Comparison of ENCODE assay signal across 8 cellular contexts in genomic region chr10:33008499-33009243, GRCh38. TPM values are rescaled to one million over a fixed set of nuclear protein-coding genes. Genes with fewer than 3 reads are reported as not detected.
DNase-seq lines count a peak whose midpoint lies in the region; ATAC-seq, FAIRE-seq and TF ChIP-seq lines count a peak whose summit lies in the region.

No MANE protein-coding gene starts in this region.

- H3K4me2 ChIP-seq in HepG2 (ENCODE audit: low read depth, low read length): peak overlapping the region; percentile 57; the same call in 1 of the 2 replicates

- peak overlapping the region; percentile 23 for H2AFZ ChIP-seq in HepG2 (ENCODE audit: low read length)

- in situ Hi-C loops in G401 (cut with HindIII; ENCODE audit: low sequenced_read_pairs): no loop called here
- in situ Hi-C loops in HepG2 (cut with HindIII; ENCODE audit: extremely low pct_ligation_motif_present, low pct_unique_long_range_greater_than_20kb): loop anchor here (5.0 kb wide), 2 partner anchors 51 to 211 kb away; partner anchors contain the start of gene ITGB1

- TF ChIP-seq EP300 in HepG2 (IDR thresholded peaks at IDR 0.05; ENCODE audit: low read depth in 2 of 2, low read length in 2 of 2): no peak
- no peak for TF ChIP-seq EP300 in HepG2 (CRISPR knock-in tag; IDR thresholded peaks at IDR 0.05; ENCODE audit: borderline replicate concordance)

- H3K27ac ChIP-seq in HepG2 (ENCODE audit: extremely low read length, insufficient read depth, low read length): no peak overlapping the region

- no peak for TF ChIP-seq POLR2A in HepG2 (IDR thresholded peaks at IDR 0.05; ENCODE audit: insufficient read depth in 1 of 2, low read depth in 2 of 2, low read length in 2 of 2)

- peaks cover 41% of the 10 kb centered on the region for H3K4me1 ChIP-seq in HepG2 (ENCODE audit: insufficient read depth, low read length)

- BruUV-seq in HepG2 (replicated peaks; lab: Mats Ljungman, UMichigan): no TSS peak

- H3K79me2 ChIP-seq in HepG2 (ENCODE audit: insufficient read depth, low read length): no peaks in the 10 kb centered on the region

- peak; percentile 77 for FAIRE-seq in HepG2 (lab: Jason Lieb, UNC)

- intact Hi-C loops in HepG2 (cut with micrococcal nuclease; ENCODE audit: unreplicated experiment): loop anchor here (1.0 to 2.0 kb wide), 3 partner anchors 70 to 295 kb away; no protein-coding TSS in a partner anchor

- DNase-seq in G401 (ENCODE audit: low spot score) (peak; percentile 79), NCI-H2227 (lab: John Stamatoyannopoulos, UW; ENCODE audit: unreplicated experiment) (peak; percentile 78), cerebellum (ENCODE audit: low spot score) (peak; percentile 56), HepG2 (ENCODE audit: low spot score) (peak; percentile 63)
- DNase-seq in stimulated activated CD4-positive, alpha-beta T cell treated with anti-CD3 and anti-CD28 coated beads, TNF-alpha, amount 100 ng/mL, for 4 hours (ENCODE audit: low read depth in 3 of 3): peak in 2 of 3 experiments; percentile 22 to 50
- DNase-seq in NK-92 treated with Interleukin-12 subunit alpha and Interleukin-12 subunit beta, amount 100 ng/mL, for 24 hours (lab: John Stamatoyannopoulos, UW): no peak

- POLR2A ChIA-PET in HepG2 (lab: Yijun Ruan, JAX): interaction anchor here (0.9 kb wide), 1 partner anchor 28 kb away, joined by 3 read pairs; no protein-coding TSS in a partner anchor

- WGBS in HepG2 (ENCODE audit: low lambda C conversion rate): 12% methylated on average over 9 of the region's 9 CpGs

- H3K36me3 ChIP-seq in HepG2 (replicated peaks in 1 of 2; ENCODE audit: control insufficient read depth in 1 of 2, insufficient read depth in 2 of 2, low read length in 2 of 2): no peaks in the 10 kb centered on the region

- H3K9me3 ChIP-seq in HepG2 (ENCODE audit: low read length): no peaks in the 10 kb centered on the region

- peak; percentile 91 for TF ChIP-seq RAD21 in HepG2 (CRISPR knock-in tag; IDR thresholded peaks at IDR 0.05)

- no peaks in the 10 kb centered on the region for H4K20me1 ChIP-seq in HepG2 (ENCODE audit: insufficient read depth, low read length)

- H3K4me3 ChIP-seq in HepG2 (replicated peaks in 1 of 3; ENCODE audit: insufficient read depth in 1 of 3, low read depth in 2 of 3, low read length in 3 of 3): no peak overlapping the region; a peak in 1 of 6 replicates

- peak; percentile 89 for TF ChIP-seq CTCF in HepG2 (CRISPR knock-in tag; IDR thresholded peaks at IDR 0.05)

- CTCF ChIA-PET in HepG2 (lab: Yijun Ruan, JAX; ENCODE audit: low intra/inter-chr PET ratio, low total read pairs): interaction anchor here (1.3 to 3.7 kb wide), 2 partner anchors 213 to 358 kb away, joined by 4 to 41 read pairs; no protein-coding TSS in a partner anchor

- H3K9ac ChIP-seq in HepG2 (ENCODE audit: insufficient read depth, low read depth, low read length): no peak overlapping the region

- 0 out of 5 replicates have a peak, but pooled peaks cover 0 to 10% of the 10 kb centered on the region in 2 experiments for H3K27me3 ChIP-seq in HepG2 (ENCODE audit: control insufficient read depth in 1 of 2, insufficient read depth in 2 of 2, low read length in 2 of 2)

- ATAC-seq in HG02852 (IDR thresholded peaks at IDR 0.05; ENCODE audit: unreplicated experiment) (peak; percentile 55), HepG2 (peak; percentile 29; the same call in 2 of the 3 replicates)
- ATAC-seq in activated CD4-positive, CD25-positive, alpha-beta regulatory T cell treated with anti-CD3 and anti-CD28 coated beads, Interleukin-2, amount 50 U/mL, for 24 hours: peak; percentile 63 to 65

TF ChIP-seq in HepG2, 621 proteins besides CTCF, POLR2A, EP300 and RAD21 (continues in another document):
- TF ChIP-seq ZBTB7A (CRISPR knock-in tag; IDR thresholded peaks at IDR 0.05) (no peak), CAMTA2 (CRISPR knock-in tag; IDR thresholded peaks at IDR 0.05; ENCODE audit: borderline replicate concordance) (no peak), BRD4 (CRISPR knock-in tag; IDR thresholded peaks at IDR 0.05) (no peak), ZNF264 (CRISPR knock-in tag; IDR thresholded peaks at IDR 0.05) (no peak), FLYWCH1 (CRISPR knock-in tag; IDR thresholded peaks at IDR 0.05) (no peak), DPF2 (CRISPR knock-in tag; IDR thresholded peaks at IDR 0.05; ENCODE audit: borderline replicate concordance, low read depth) (no peak), SYNCRIP (IDR thresholded peaks at IDR 0.05; ENCODE audit: insufficient read depth, low read depth, low read length) (no peak), SMAD3 (CRISPR knock-in tag; IDR thresholded peaks at IDR 0.05) (peak; percentile 59; the same call in 1 of the 2 replicates), ZSCAN9 (CRISPR knock-in tag; IDR thresholded peaks at IDR 0.05; ENCODE audit: borderline replicate concordance) (0 out of 2 replicates have a peak, but pooled peaks have one; percentile 34), ZNF24 (IDR thresholded peaks at IDR 0.05) (no peak; the same call in 1 of the 2 replicates), RBM39 (IDR thresholded peaks at IDR 0.05; ENCODE audit: low read depth, low read length, poor library complexity, severe bottlenecking) (no peak), ZNF563 (CRISPR knock-in tag; IDR thresholded peaks at IDR 0.05) (no peak), ATF2 (CRISPR knock-in tag; IDR thresholded peaks at IDR 0.05) (no peak), MLX (CRISPR knock-in tag; IDR thresholded peaks at IDR 0.05) (0 out of 2 replicates have a peak, but pooled peaks have one; percentile 30), ZBTB10 (CRISPR knock-in tag; IDR thresholded peaks at IDR 0.05; ENCODE audit: borderline replicate concordance) (no peak), RXRB (CRISPR knock-in tag; IDR thresholded peaks at IDR 0.05; ENCODE audit: borderline replicate concordance) (peak; percentile 41; the same call in 1 of the 2 replicates)

RNA-seq across cellular contexts. Expression of gene ITGB1, which starts 50.6 kb away (rescaled TPM):
- total RNA-seq in G401 (2014; rRNA removed; shearing (Covaris generic)): 306 and 444 TPM in 2 replicates
- total RNA-seq in cerebellum (82.6 TPM), HepG2 (2016; rRNA removed; fragmentation: Illumina TruSeq; extraction: Trizol) (123 and 190 TPM in 2 replicates)
- total RNA-seq in HepG2 (2016; cell fraction: cytosol; rRNA removed; fragmentation: Illumina TruSeq; extraction: Trizol; ENCODE audit: low read depth): 12.8 and 13.0 TPM in 2 replicates
- 125 and 196 TPM in 2 replicates for total RNA-seq in HepG2 (2016; cell fraction: insoluble cytoplasmic fraction; rRNA removed; fragmentation: Illumina TruSeq; extraction: Trizol)
- total RNA-seq in HepG2 (2016; cell fraction: membrane; rRNA removed; fragmentation: Illumina TruSeq; extraction: Trizol): 42.7 and 46.7 TPM in 2 replicates
- 196 and 214 TPM in 2 replicates for total RNA-seq in HepG2 (2016; cell fraction: nucleus; rRNA removed; fragmentation: Illumina TruSeq; extraction: Trizol)
- polyA plus RNA-seq in HepG2 (2011; rRNA removed): 182 and 204 TPM in 2 replicates
- 96.4 and 188 TPM in 2 replicates for polyA plus RNA-seq in HepG2 (2011; cell fraction: cytosol; rRNA removed)
- polyA plus RNA-seq in HepG2 (2011; cell fraction: nucleus; rRNA removed): 38.6 and 61.3 TPM in 2 replicates
- polyA plus RNA-seq in HepG2 (2012): 233 and 276 TPM in 2 replicates
- 7.7 and 7.8 TPM in 2 replicates for polyA plus RNA-seq in HepG2 (2016; cell fraction: cytosol; fragmentation: Illumina TruSeq; extraction: Trizol; ENCODE audit: low read depth)
- polyA plus RNA-seq in HepG2 (2016; cell fraction: insoluble cytoplasmic fraction; fragmentation: Illumina TruSeq; extraction: Trizol; ENCODE audit: low read depth): 97.9 and 104 TPM in 2 replicates
- 21.6 and 25.4 TPM in 2 replicates for polyA plus RNA-seq in HepG2 (2016; cell fraction: membrane; fragmentation: Illumina TruSeq; extraction: Trizol; ENCODE audit: low read depth)
- 187 and 204 TPM in 2 replicates for polyA plus RNA-seq in HepG2 (2016; cell fraction: nucleus; fragmentation: Illumina TruSeq; extraction: Trizol; ENCODE audit: insufficient read depth, low read depth)
- 148 and 185 TPM in 2 replicates for polyA minus RNA-seq in HepG2 (2011; rRNA and poly(A)+ RNA removed; ENCODE audit: low replicate concordance)
- 165 and 204 TPM in 2 replicates for polyA minus RNA-seq in HepG2 (2011; cell fraction: cytosol; rRNA and poly(A)+ RNA removed)
- polyA minus RNA-seq in HepG2 (2011; cell fraction: nucleus; rRNA and poly(A)+ RNA removed): 170 and 220 TPM in 2 replicates
